Comparison of ENCODE assay signal across 8 cellular contexts in the genomic region with DNA sequence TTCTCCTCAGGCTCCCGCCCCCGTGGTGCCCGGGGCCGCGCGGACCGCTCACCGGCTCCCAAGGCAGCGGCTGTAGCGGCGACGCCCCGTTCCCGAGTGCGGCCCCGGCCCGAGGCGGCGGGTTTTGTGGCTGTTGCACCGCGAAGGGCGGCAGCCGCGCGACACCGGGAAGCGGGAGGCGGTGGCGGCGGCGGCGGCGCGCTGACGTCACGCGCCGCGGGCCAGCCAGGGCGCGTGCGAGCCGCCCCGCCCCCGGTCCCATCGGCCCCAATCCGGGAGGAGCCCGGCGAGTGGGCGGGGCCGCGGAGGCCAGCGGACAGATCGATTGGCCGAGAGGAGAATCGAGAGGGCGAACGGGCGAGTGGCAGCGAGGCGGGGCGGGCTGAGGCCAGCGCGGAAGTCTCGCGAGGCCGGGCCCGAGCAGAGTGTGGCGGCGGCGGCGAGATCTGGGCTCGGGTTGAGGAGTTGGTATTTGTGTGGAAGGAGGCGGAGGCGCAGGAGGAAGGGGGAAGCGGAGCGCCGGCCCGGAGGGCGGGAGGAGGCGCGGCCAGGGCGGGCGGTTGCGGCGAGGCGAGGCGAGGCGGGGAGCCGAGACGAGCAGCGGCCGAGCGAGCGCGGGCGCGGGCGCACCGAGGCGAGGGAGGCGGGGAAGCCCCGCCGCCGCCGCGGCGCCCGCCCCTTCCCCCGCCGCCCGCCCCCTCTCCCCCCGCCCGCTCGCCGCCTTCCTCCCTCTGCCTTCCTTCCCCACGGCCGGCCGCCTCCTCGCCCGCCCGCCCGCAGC. TPM values are rescaled to one million over a fixed set of nuclear protein-coding genes. Genes with fewer than 3 reads are reported as not detected.
DNase-seq lines count a peak whose midpoint lies in the region; ATAC-seq and TF ChIP-seq lines count a peak whose summit lies in the region.

TSS of gene YY1 (plus strand) at position 726 of the 781 bp plus-strand sequence. CDS start 101 bp downstream, outside the sequence.

- H3K9me3 ChIP-seq in thoracic aorta = no peaks in the 10 kb centered on the region

- peaks cover 7% of the 10 kb centered on the region for H3K36me3 Mint-ChIP-seq in activated naive CD8-positive, alpha-beta T cell
- H3K36me3 Mint-ChIP-seq in osteocyte (ENCODE audit: unreplicated experiment) = no peaks in the 10 kb centered on the region

- TF ChIP-seq CTCF in GM12864 (IDR thresholded peaks at IDR 0.05; ENCODE audit: low read depth, low read length, missing control alignments) = no peak
- TF ChIP-seq CTCF in osteocyte (IDR thresholded peaks at IDR 0.05) = no peak
- TF ChIP-seq CTCF in thoracic aorta (IDR thresholded peaks at IDR 0.05) = no peak

- H3K27me3 ChIP-seq in thoracic aorta (replicated peaks; ENCODE audit: insufficient read depth) = no peaks in the 10 kb centered on the region

- H3K27me3 Mint-ChIP-seq in activated naive CD8-positive, alpha-beta T cell = no peaks in the 10 kb centered on the region
- H3K27me3 Mint-ChIP-seq in osteocyte (ENCODE audit: unreplicated experiment) = no peaks in the 10 kb centered on the region

- DNase-seq in GM12864 (ENCODE audit: low read depth) (peak; percentile 86), NCI-H1105 treated with DMSO at 0.1 percent for 48 hours (lab: John Stamatoyannopoulos, UW) (peak; percentile 97), SKM-1 treated with dmso at 0.1 percent for 144 hours (lab: John Stamatoyannopoulos, UW; ENCODE audit: unreplicated experiment) (peak; percentile 89), glomerular visceral epithelial cell (ENCODE audit: extremely low spot score) (peak; percentile 99), osteocyte (ENCODE audit: extremely low spot score, unreplicated experiment) (peak; percentile 100), thoracic aorta (ENCODE audit: low spot score) (peak; percentile 92)

- ATAC-seq in HG02678 (IDR thresholded peaks at IDR 0.05; ENCODE audit: unreplicated experiment) = peak; percentile 71
- peak; percentile 90 for ATAC-seq in thoracic aorta (ENCODE audit: insufficient number of reproducible peaks, low FRiP score, low read depth)

- peaks cover 30 to 53% of the 10 kb centered on the region in 2 donors for H3K4me1 ChIP-seq in thoracic aorta (ENCODE audit: control insufficient read depth in 1 of 2, low read depth in 2 of 2)

- H3K4me3 ChIP-seq in GM12864 (ENCODE audit: low read depth, low read length) (peak within 1 kb of the TSS; percentile 84), thoracic aorta (peak within 1 kb of the TSS; percentile 98)

- peak within 1 kb of the TSS; percentile 98 for H3K4me3 Mint-ChIP-seq in activated naive CD8-positive, alpha-beta T cell
- H3K4me3 Mint-ChIP-seq in osteocyte (ENCODE audit: unreplicated experiment) = peak within 1 kb of the TSS; percentile 95

- peak within 1 kb of the TSS; percentile 95 to 99 for H3K27ac ChIP-seq in thoracic aorta

- H3K9me3 Mint-ChIP-seq in activated naive CD8-positive, alpha-beta T cell (ENCODE audit: low read depth) = no peaks in the 10 kb centered on the region
- no peaks in the 10 kb centered on the region for H3K9me3 Mint-ChIP-seq in osteocyte (ENCODE audit: unreplicated experiment)

- H3K4me1 Mint-ChIP-seq in activated naive CD8-positive, alpha-beta T cell (ENCODE audit: low read depth) = peaks cover 60% of the 10 kb centered on the region
- H3K4me1 Mint-ChIP-seq in osteocyte (ENCODE audit: unreplicated experiment) = peaks cover 53% of the 10 kb centered on the region

- no peaks in the 10 kb centered on the region for H3K36me3 ChIP-seq in thoracic aorta

- H3K27ac Mint-ChIP-seq in activated naive CD8-positive, alpha-beta T cell = peak within 1 kb of the TSS; percentile 98
- H3K27ac Mint-ChIP-seq in osteocyte (ENCODE audit: unreplicated experiment) = peak within 1 kb of the TSS; percentile 98

RNA-seq across cellular contexts. Expression of gene YY1, which starts in this region (rescaled TPM):
- total RNA-seq in osteocyte = 70.0 and 77.2 TPM in 2 replicates
- 10 to 100 TPM; 42.8 to 52.3 TPM for total RNA-seq in thoracic aorta

Comparison
In these comparisons a context has a peak if more than half of its experiments do, and no peak if none do; other contexts are left out.
1. Peak in every context shown above with its lines: DNase-seq, ATAC-seq, H3K4me3 ChIP-seq and H3K27ac ChIP-seq.